In genomic region chr1:63946866-63947491, GRCh38 we compare ENCODE assay signal across 14 cellular contexts.
DNase-seq lines count a peak whose midpoint lies in the region; ATAC-seq and TF ChIP-seq lines count a peak whose summit lies in the region.
"Had no signal": no experiment of that assay in that cellular context is flagged by ENCODE, and none has a peak within 500 bp of the region (broad histone marks: within the 10 kb centered on the region; RNA-seq: fewer than 3 reads in every experiment).

No MANE protein-coding gene starts in this region.

- intact Hi-C loops in heart right ventricle (cut with DNase I), result loop anchor here in 3 of 10 donors (5.0 to 10.0 kb wide), 3 partner anchors 88 to 188 kb away; no protein-coding TSS in a partner anchor

- H3K4me3 ChIP-seq in cardiac fibroblast (replicated peaks in 1 of 2; ENCODE audit: low read depth in 2 of 2, low read length in 2 of 2) (no peak overlapping the region), heart right ventricle (no peak overlapping the region)
- H3K4me3 ChIP-seq: esophagus squamous epithelium had no signal

- no peaks in the 10 kb centered on the region for H3K27me3 ChIP-seq in heart right ventricle
- H3K27me3 ChIP-seq: esophagus squamous epithelium, neutrophil had no signal

- H3K36me3 ChIP-seq in heart right ventricle, result no peaks in the 10 kb centered on the region
- H3K36me3 ChIP-seq: esophagus squamous epithelium, neutrophil had no signal

- H3K9me3 ChIP-seq in heart right ventricle, result no peaks in the 10 kb centered on the region
- H3K9me3 ChIP-seq: esophagus squamous epithelium, neutrophil had no signal

- H3K4me1 ChIP-seq in heart right ventricle, result peaks cover 6 to 82% (median 38%) of the 10 kb centered on the region in 9 donors

- TF ChIP-seq CTCF in cardiac fibroblast (IDR thresholded peaks at IDR 0.05; ENCODE audit: low read depth, low read length), result no peak
- TF ChIP-seq CTCF in heart right ventricle (IDR thresholded peaks at IDR 0.05), result no peak

- peak in 7 of 8 donors; percentile 65 to 90 (median 82) for ATAC-seq in heart right ventricle
- ATAC-seq in HG03095 (IDR thresholded peaks at IDR 0.05; ENCODE audit: unreplicated experiment), result no peak
- ATAC-seq: activated T-cell treated with anti-CD3 and anti-CD28 coated beads, Interleukin-2, amount 50 U/mL, for 4 hours; stimulated activated memory B cell treated with anti-CD40 and anti-IgM and Interleukin-4, amounts not matched to agents 10 μg/mL and 1 μg/mL and 100 μg/mL, for 72 hours had no signal

- DNase-seq in M059J (ENCODE audit: low read depth) (peak; percentile 78), cardiac fibroblast (ENCODE audit: low read depth in 2 of 2) (peak; percentile 12 to 40), heart right ventricle (peak; percentile 43 to 47), pulmonary artery endothelial cell (ENCODE audit: low read depth, low spot score) (peak; percentile 15), AG08396 (ENCODE audit: low spot score) (no peak), erythroblast (lab: John Stamatoyannopoulos, UW) (no peak)
- no peak for DNase-seq in activated CD4-positive, alpha-beta T cell treated with anti-CD3 and anti-CD28 coated beads, Interleukin-2, amount 50 U/mL, for 4 hours
- DNase-seq: activated CD4-positive, alpha-beta T cell treated with anti-CD3 and anti-CD28 coated beads, Interleukin-2, amount 50 U/mL, for 1 hour; activated T-cell treated with anti-CD3 and anti-CD28 coated beads, Interleukin-2, amount 50 U/mL, for 4 hours; esophagus squamous epithelium; small intestine had no signal

- WGBS in heart right ventricle, 2 donors, result 61 to 64% methylated on average over 11 of the region's 11 CpGs

- H3K27ac ChIP-seq in heart right ventricle, result peak overlapping the region in 6 of 10 donors; percentile 1 to 65 (median 52)
- H3K27ac ChIP-seq: neutrophil had no signal

- no peak for TF ChIP-seq POLR2A in erythroblast (IDR thresholded peaks at IDR 0.05; ENCODE audit: low read length)

Comparison
In these comparisons a context has a peak if more than half of its experiments do, and no peak if none do; other contexts are left out.
1. DNase-seq: peak in M059J (single experiment), cardiac fibroblast (2 of 2), heart right ventricle (2 of 2) and pulmonary artery endothelial cell (single experiment); none in activated CD4-positive, alpha-beta T cell treated with anti-CD3 and anti-CD28 coated beads, Interleukin-2, amount 50 U/mL, for 4 hours (0 of 2), AG08396 (single experiment) and erythroblast (0 of 2).